In genomic region chr2:73175663-73176204, GRCh38 we compare ENCODE assay signal across 8 cellular contexts. TPM values are rescaled to one million over a fixed set of nuclear protein-coding genes. Genes with fewer than 3 reads are reported as not detected.
DNase-seq lines count a peak whose midpoint lies in the region; ATAC-seq and TF ChIP-seq lines count a peak whose summit lies in the region.

No MANE protein-coding gene starts in this region.

- H3K27me3 ChIP-seq in CD4-positive, CD25-positive, alpha-beta regulatory T cell (ENCODE audit: control insufficient read depth, insufficient read depth, low read length): peaks cover 9% of the 10 kb centered on the region
- H3K27me3 ChIP-seq in adipocyte (replicated peaks; ENCODE audit: control insufficient read depth, insufficient read depth, low read length): peaks cover 36% of the 10 kb centered on the region
- peaks cover 21% of the 10 kb centered on the region for H3K27me3 ChIP-seq in upper lobe of right lung

- no peak overlapping the region for H3K27ac ChIP-seq in CD4-positive, CD25-positive, alpha-beta regulatory T cell (ENCODE audit: insufficient read depth, low read length, poor library complexity, severe bottlenecking)
- H3K27ac ChIP-seq in upper lobe of right lung: peak overlapping the region; percentile 74

- peaks cover 26% of the 10 kb centered on the region for H3K4me1 ChIP-seq in CD4-positive, CD25-positive, alpha-beta regulatory T cell (ENCODE audit: control insufficient read depth, insufficient read depth, low read length, poor library complexity, severe bottlenecking)
- peaks cover 14% of the 10 kb centered on the region for H3K4me1 ChIP-seq in adipocyte (ENCODE audit: control insufficient read depth, insufficient read depth, low read length)
- peaks cover 18% of the 10 kb centered on the region for H3K4me1 ChIP-seq in upper lobe of right lung

- intact Hi-C loops in left cardiac atrium (cut with DNase I): loop anchor here (5.0 to 10.0 kb wide), 3 partner anchors 181 to 278 kb away; no protein-coding TSS in a partner anchor
- intact Hi-C loops in posterior cingulate gyrus (cut with DNase I): loop anchor here (5.0 kb wide), 2 partner anchors 183 to 283 kb away; no protein-coding TSS in a partner anchor
- intact Hi-C loops in upper lobe of right lung (cut with DNase I): loop anchor here (5.0 kb wide), 1 partner anchor 183 kb away; no protein-coding TSS in a partner anchor

- H3K9ac ChIP-seq in adipocyte (ENCODE audit: low read length): peak overlapping the region; percentile 34

- H3K36me3 ChIP-seq in CD4-positive, CD25-positive, alpha-beta regulatory T cell (ENCODE audit: control insufficient read depth, insufficient read depth, low read length): no peaks in the 10 kb centered on the region
- H3K36me3 ChIP-seq in adipocyte (ENCODE audit: control insufficient read depth, insufficient read depth, low read length, severe bottlenecking) (no peaks in the 10 kb centered on the region), upper lobe of right lung (no peaks in the 10 kb centered on the region)

- H3K27ac Mint-ChIP-seq in CD4-positive, CD25-positive, alpha-beta regulatory T cell: no peak overlapping the region
- no peak overlapping the region for H3K27ac Mint-ChIP-seq in T-helper 17 cell

- no peak overlapping the region for H3K4me3 ChIP-seq in CD4-positive, CD25-positive, alpha-beta regulatory T cell (ENCODE audit: low read depth, low read length)
- H3K4me3 ChIP-seq in adipocyte (ENCODE audit: low read length) (peak overlapping the region; percentile 79), upper lobe of right lung (peak overlapping the region; percentile 57)

- peak overlapping the region in 3 of 4 donors; percentile 63 to 89 (median 87) for H3K4me3 Mint-ChIP-seq in CD4-positive, CD25-positive, alpha-beta regulatory T cell
- H3K4me3 Mint-ChIP-seq in T-helper 17 cell: peak overlapping the region; percentile 95

- no peaks in the 10 kb centered on the region for H3K36me3 Mint-ChIP-seq in CD4-positive, CD25-positive, alpha-beta regulatory T cell
- no peaks in the 10 kb centered on the region for H3K36me3 Mint-ChIP-seq in T-helper 17 cell (ENCODE audit: low read depth)

- DNase-seq in CD4-positive, CD25-positive, alpha-beta regulatory T cell: peak; percentile 48 to 78 (median 65)
- DNase-seq in T-helper 17 cell (peak; percentile 55 to 62 (median 59)), adipocyte (ENCODE audit: low read depth) (peak; percentile 81), left cardiac atrium (peak; percentile 92), posterior cingulate gyrus (peak; percentile 41 to 94 (median 74)), upper lobe of right lung (peak; percentile 90)

- peaks cover 0 to 3% (median 0%) of the 10 kb centered on the region in 7 donors for H3K9me3 Mint-ChIP-seq in CD4-positive, CD25-positive, alpha-beta regulatory T cell

- peak; percentile 7 for TF ChIP-seq CTCF in upper lobe of right lung (IDR thresholded peaks at IDR 0.05)

- H3K9me3 ChIP-seq in CD4-positive, CD25-positive, alpha-beta regulatory T cell (ENCODE audit: control insufficient read depth in 2 of 2, low read length in 2 of 2): no peaks in the 10 kb centered on the region
- H3K9me3 ChIP-seq in T-helper 17 cell (ENCODE audit: control insufficient read depth, low read length, poor library complexity, severe bottlenecking) (no peaks in the 10 kb centered on the region), adipocyte (ENCODE audit: control insufficient read depth, low read length) (no peaks in the 10 kb centered on the region), upper lobe of right lung (no peaks in the 10 kb centered on the region)

- H3K4me1 Mint-ChIP-seq in CD4-positive, CD25-positive, alpha-beta regulatory T cell: peaks cover 0 to 16% (median 9%) of the 10 kb centered on the region in 4 donors
- H3K4me1 Mint-ChIP-seq in T-helper 17 cell: peaks cover 19% of the 10 kb centered on the region

- ATAC-seq in CD4-positive, CD25-positive, alpha-beta regulatory T cell (ENCODE audit: low read depth in 2 of 2): peak; percentile 28 to 52
- ATAC-seq in HG02885 (IDR thresholded peaks at IDR 0.05; ENCODE audit: poor library complexity, unreplicated experiment) (peak; percentile 39), T-helper 17 cell (peak; percentile 60), left cardiac atrium (peak; percentile 42 to 48), upper lobe of right lung (peak; percentile 32), GM21723 (IDR thresholded peaks at IDR 0.05; ENCODE audit: unreplicated experiment) (no peak)

- H3K27me3 Mint-ChIP-seq in CD4-positive, CD25-positive, alpha-beta regulatory T cell: peaks cover 51% of the 10 kb centered on the region
- H3K27me3 Mint-ChIP-seq in T-helper 17 cell: peaks cover 33% of the 10 kb centered on the region

RNA-seq across cellular contexts. Expression of gene NOTO, which starts 26.6 kb away (rescaled TPM):
- not detected for total RNA-seq in CD4-positive, CD25-positive, alpha-beta regulatory T cell
- not detected for polyA plus RNA-seq in CD4-positive, CD25-positive, alpha-beta regulatory T cell
- not detected for total RNA-seq in T-helper 17 cell
- not detected for total RNA-seq in left cardiac atrium
- not detected for total RNA-seq in upper lobe of right lung

RNA-seq across cellular contexts. Expression of gene SMYD5, which starts 38.3 kb away (rescaled TPM):
- 30.3 TPM for total RNA-seq in CD4-positive, CD25-positive, alpha-beta regulatory T cell
- polyA plus RNA-seq in CD4-positive, CD25-positive, alpha-beta regulatory T cell: 10 to 100 TPM; 13.8 to 20.9 (median 17.7) TPM
- total RNA-seq in T-helper 17 cell: 10 to 100 TPM; 31.9 to 37.0 TPM
- total RNA-seq in left cardiac atrium: 10 to 100 TPM; 14.1 to 18.2 TPM
- total RNA-seq in upper lobe of right lung: 16.8 TPM

RNA-seq across cellular contexts. Expression of gene PRADC1, which starts 57.3 kb away (rescaled TPM):
- total RNA-seq in CD4-positive, CD25-positive, alpha-beta regulatory T cell: 7.0 TPM
- 10 to 100 TPM; 29.0 to 35.3 (median 32.7) TPM for polyA plus RNA-seq in CD4-positive, CD25-positive, alpha-beta regulatory T cell
- total RNA-seq in T-helper 17 cell: 1 to 10 TPM; 4.7 to 5.9 TPM
- total RNA-seq in left cardiac atrium: 10 to 100 TPM; 76.2 to 79.6 TPM
- total RNA-seq in upper lobe of right lung: 15.5 TPM

RNA-seq across cellular contexts. Expression of gene CCT7, which starts 58.4 kb away (rescaled TPM):
- 114 TPM for total RNA-seq in CD4-positive, CD25-positive, alpha-beta regulatory T cell
- 100 to 1,000 TPM; 239 to 287 (median 275) TPM for polyA plus RNA-seq in CD4-positive, CD25-positive, alpha-beta regulatory T cell
- total RNA-seq in T-helper 17 cell: 100 to 1,000 TPM; 132 to 152 TPM
- 100 to 1,000 TPM; 181 to 184 TPM for total RNA-seq in left cardiac atrium
- 152 TPM for total RNA-seq in upper lobe of right lung
